26 cellular contexts compared by ENCODE assay signal in the genomic region with DNA sequence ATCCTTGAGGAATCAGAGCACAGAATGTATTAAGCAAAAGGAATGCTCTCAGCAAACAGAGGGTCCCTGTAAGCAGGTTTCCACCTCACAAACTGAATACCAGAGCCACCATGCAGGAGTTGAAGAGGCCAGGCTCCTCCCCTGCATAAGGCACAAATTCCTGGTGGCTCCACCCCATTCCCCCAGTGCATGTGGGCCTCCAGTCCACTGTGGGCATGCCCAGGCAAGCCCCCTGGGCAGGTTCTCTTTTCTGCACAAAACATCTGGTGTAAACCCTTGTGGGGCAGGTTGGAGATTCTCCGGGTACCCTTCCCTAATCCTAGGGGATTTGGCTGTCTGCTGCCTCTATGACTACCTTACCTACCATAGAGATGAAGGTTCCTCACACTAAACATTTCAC.
DNase-seq lines count a peak whose midpoint lies in the region; ATAC-seq and TF ChIP-seq lines count a peak whose summit lies in the region.
"Had no signal": no experiment of that assay in that cellular context is flagged by ENCODE, and none has a peak within 500 bp of the region (broad histone marks: within the 10 kb centered on the region; RNA-seq: fewer than 3 reads in every experiment).

No MANE protein-coding gene starts in this region.

- no peak for TF ChIP-seq RAD21 in IMR-90 (IDR thresholded peaks at IDR 0.05; ENCODE audit: low read length)

- no peak for DNase-seq in activated CD4-positive, alpha-beta T cell treated with anti-CD3 and anti-CD28 coated beads, Interleukin-2, amount 10 ng/mL, durations not matched to agents 7 days and 5 days
- no peak for DNase-seq in activated CD4-positive, alpha-beta T cell treated with anti-CD3 and anti-CD28 coated beads, Interleukin-2, amount 50 U/mL, for 1 hour
- DNase-seq in IMR-90: peak; percentile 4
- DNase-seq in epithelial cell of prostate (ENCODE audit: low read depth, low spot score): no peak
- DNase-seq in trophoblast cell: peak; percentile 3 to 23
- DNase-seq in OCI-M2 (lab: John Stamatoyannopoulos, UW; ENCODE audit: unreplicated experiment): no peak
- DNase-seq in activated T-cell treated with anti-CD3 and anti-CD28 coated beads, Interleukin-2, amount 50 U/mL, for 72 hours: no peak
- no peak for DNase-seq in effector CD4-positive, alpha-beta T cell
- DNase-seq: activated CD4-positive, alpha-beta T cell treated with anti-CD3 and anti-CD28 coated beads for 48 hours; activated T-cell treated with anti-CD3 and anti-CD28 coated beads, Interleukin-2, amount 50 U/mL, for 24 hours; body of pancreas; CD4-positive, alpha-beta memory T cell; H7; naive B cell; NCI-H1417 treated with DMSO at 0.1 percent for 48 hours; NCI-H510A; NK-92 treated with Interleukin-12 subunit alpha and Interleukin-12 subunit beta, amount 100 ng/mL, for 24 hours; PC-9; SHP77; stimulated activated CD4-positive, alpha-beta T cell treated with anti-CD3 and anti-CD28 coated beads, Interleukin-15, amount 100 ng/mL, for 24 hours; stimulated activated naive CD4-positive, alpha-beta T cell treated with Interleukin-2 at 50 U/mL for 16 hours had no signal

- H3K79me2 ChIP-seq in trophoblast cell (ENCODE audit: control insufficient read depth, insufficient read depth, low read length, poor library complexity): no peaks in the 10 kb centered on the region

- H2AK5ac ChIP-seq in IMR-90 (ENCODE audit: low read depth, low read length) (no peak overlapping the region), trophoblast cell (ENCODE audit: low read length) (no peak overlapping the region)

- no peak overlapping the region for H3K56ac ChIP-seq in IMR-90 (ENCODE audit: extremely low read depth, insufficient read depth, low read length)

- H3K4ac ChIP-seq in IMR-90 (ENCODE audit: low read depth, low read length): peak overlapping the region; percentile 64; the same call in 1 of the 2 replicates
- peak overlapping the region; percentile 57 for H3K4ac ChIP-seq in trophoblast cell (ENCODE audit: low read depth, low read length)

- H3K27ac Mint-ChIP-seq in activated CD4-positive, alpha-beta T cell treated with anti-CD3 and anti-CD28 coated beads, Interleukin-2, amount 10 ng/mL, durations not matched to agents 7 days and 5 days: peak overlapping the region; percentile 9
- no peak overlapping the region for H3K27ac Mint-ChIP-seq in activated T-cell treated with anti-CD3 and anti-CD28 coated beads, Interleukin-2, amount 50 U/mL, for 72 hours
- H3K27ac Mint-ChIP-seq: activated T-cell treated with anti-CD3 and anti-CD28 coated beads, Interleukin-2, amount 50 U/mL, for 24 hours; CD4-positive, alpha-beta memory T cell; mesothelial cell of epicardium; T-helper 2 cell treated with Interferon-gamma antibody and Interleukin-4, amounts not matched to agents 5 μg/mL and 100 μg/mL, for 36 hours had no signal

- peaks cover 1% of the 10 kb centered on the region; the same call in 1 of the 2 replicates for H3K4me1 ChIP-seq in IMR-90 (ENCODE audit: control insufficient read depth, insufficient read depth, low read length)
- H3K4me1 ChIP-seq in trophoblast cell (ENCODE audit: control insufficient read depth in 1 of 2, insufficient read depth in 2 of 2, low read length in 2 of 2): peaks cover 10 to 18% of the 10 kb centered on the region in 2 experiments
- H3K4me1 ChIP-seq: prostate gland had no signal

- H3K4me3 Mint-ChIP-seq in activated CD4-positive, alpha-beta T cell treated with anti-CD3 and anti-CD28 coated beads, Interleukin-2, amount 10 ng/mL, durations not matched to agents 7 days and 5 days: no peak overlapping the region
- H3K4me3 Mint-ChIP-seq in activated T-cell treated with anti-CD3 and anti-CD28 coated beads, Interleukin-2, amount 50 U/mL, for 72 hours: no peak overlapping the region
- H3K4me3 Mint-ChIP-seq: activated T-cell treated with anti-CD3 and anti-CD28 coated beads, Interleukin-2, amount 50 U/mL, for 24 hours; CD4-positive, alpha-beta memory T cell; mesothelial cell of epicardium; naive B cell; T-helper 2 cell treated with Interferon-gamma antibody and Interleukin-4, amounts not matched to agents 5 μg/mL and 100 μg/mL, for 36 hours had no signal

- intact Hi-C loops in IMR-90 (cut with micrococcal nuclease): no loop called here

- no peak overlapping the region for H4K12ac ChIP-seq in trophoblast cell (ENCODE audit: low read depth, low read length)

- no peak overlapping the region for H3K23ac ChIP-seq in IMR-90 (ENCODE audit: low read depth, low read length)
- no peak overlapping the region for H3K23ac ChIP-seq in trophoblast cell (ENCODE audit: low read length)

- peak overlapping the region; percentile 42; the same call in 1 of the 2 replicates for H3K18ac ChIP-seq in IMR-90 (ENCODE audit: low read depth, low read length)
- H3K18ac ChIP-seq in trophoblast cell (ENCODE audit: low read length): no peak overlapping the region

- H3K36me3 ChIP-seq in IMR-90 (ENCODE audit: control insufficient read depth, insufficient read depth, low read length): no peaks in the 10 kb centered on the region
- no peaks in the 10 kb centered on the region for H3K36me3 ChIP-seq in trophoblast cell (ENCODE audit: control insufficient read depth in 1 of 2, insufficient read depth in 2 of 2, low read length in 2 of 2)
- H3K36me3 ChIP-seq: prostate gland had no signal

- H3K36me3 Mint-ChIP-seq in activated CD4-positive, alpha-beta T cell treated with anti-CD3 and anti-CD28 coated beads, Interleukin-2, amount 10 ng/mL, durations not matched to agents 7 days and 5 days (ENCODE audit: low read depth): no peaks in the 10 kb centered on the region
- H3K36me3 Mint-ChIP-seq in activated T-cell treated with anti-CD3 and anti-CD28 coated beads, Interleukin-2, amount 50 U/mL, for 72 hours (ENCODE audit: insufficient read depth in 2 of 2): no peaks in the 10 kb centered on the region
- H3K36me3 Mint-ChIP-seq: CD4-positive, alpha-beta memory T cell; naive B cell had no signal

- no peak for TF ChIP-seq CTCF in IMR-90 (conservative IDR thresholded peaks at IDR 0.05; ENCODE audit: low read depth, low read length)

- H3K9ac ChIP-seq in IMR-90 (ENCODE audit: low read depth, low read length): no peak overlapping the region
- H3K9ac ChIP-seq in trophoblast cell (ENCODE audit: low read length): no peak overlapping the region
- H3K9ac ChIP-seq: KMS-11 had no signal

- peak overlapping the region; percentile 87 for H2BK120ac ChIP-seq in IMR-90 (ENCODE audit: low read depth, low read length)
- H2BK120ac ChIP-seq in trophoblast cell (ENCODE audit: insufficient read depth, low read length, poor library complexity): peak overlapping the region; percentile 88

- dilution Hi-C loops in IMR-90 (cut with HindIII; ENCODE audit: low sequenced_read_pairs, unreplicated experiment): no loop called here

- no peak overlapping the region for H2AFZ ChIP-seq in IMR-90 (replicated peaks; ENCODE audit: low read length, poor library complexity)
- no peak overlapping the region for H2AFZ ChIP-seq in trophoblast cell (ENCODE audit: insufficient read depth, low read length, poor library complexity)
- H2AFZ ChIP-seq: PC-9 had no signal

- H2BK5ac ChIP-seq in IMR-90 (ENCODE audit: low read depth, low read length, poor library complexity, severe bottlenecking) (peak overlapping the region; percentile 25), trophoblast cell (ENCODE audit: low read depth, low read length, poor library complexity) (peak overlapping the region; percentile 90)

- no CpG with 5 or more reads among the region's 1 CpG for WGBS in IMR-90 (ENCODE audit: extremely low coverage in 2 of 2, insufficient read length in 1 of 2), 2 experiments
- WGBS in trophoblast cell (ENCODE audit: extremely low coverage, insufficient coverage, insufficient read length): no CpG with 5 or more reads among the region's 1 CpG

- no peaks in the 10 kb centered on the region for H4K20me1 ChIP-seq in IMR-90 (ENCODE audit: insufficient read depth, low read length)

- H4K91ac ChIP-seq in IMR-90 (ENCODE audit: insufficient read depth, low read depth, low read length) (0 out of 2 replicates have a peak overlapping the region, but pooled peaks have one; percentile 88), trophoblast cell (ENCODE audit: low read depth, low read length) (peak overlapping the region; percentile 71)

- peak overlapping the region; percentile 69 for H2AK9ac ChIP-seq in IMR-90 (replicated peaks; ENCODE audit: low read depth, low read length, poor library complexity)

- BruUV-seq in IMR-90 (replicated peaks; lab: Mats Ljungman, UMichigan): no TSS peak

- H3K27ac ChIP-seq in IMR-90 (ENCODE audit: insufficient read depth, low read length) (no peak overlapping the region), epithelial cell of prostate (peak overlapping the region; percentile 35), trophoblast cell (ENCODE audit: low read depth, low read length) (peak overlapping the region; percentile 79)
- H3K27ac ChIP-seq: KMS-11, PC-9, prostate gland, VCaP had no signal

- H3K27me3 ChIP-seq in IMR-90 (ENCODE audit: control insufficient read depth, insufficient read depth, low read length) (no peaks in the 10 kb centered on the region), trophoblast cell (ENCODE audit: insufficient read depth, low read length) (no peaks in the 10 kb centered on the region)
- H3K27me3 ChIP-seq: body of pancreas had no signal

- peak overlapping the region; percentile 68 to 75; a peak in 3 of 4 replicates for H4K8ac ChIP-seq in IMR-90 (ENCODE audit: low read depth in 2 of 2, low read length in 2 of 2)
- H4K8ac ChIP-seq in trophoblast cell (ENCODE audit: low read depth, low read length): peak overlapping the region; percentile 72

- H3K79me1 ChIP-seq in IMR-90 (ENCODE audit: low read depth in 1 of 2, low read length in 2 of 2): peaks cover under 1 to 14% of the 10 kb centered on the region in 2 experiments; a peak in 3 of 4 replicates
- peaks cover 16% of the 10 kb centered on the region for H3K79me1 ChIP-seq in trophoblast cell (ENCODE audit: low read length)

- H4K5ac ChIP-seq in IMR-90 (ENCODE audit: low read depth, low read length): peak overlapping the region; percentile 81; the same call in 1 of the 2 replicates

- no peak overlapping the region for H3K4me2 ChIP-seq in IMR-90 (ENCODE audit: low read depth, low read length)
- no peak overlapping the region for H3K4me2 ChIP-seq in trophoblast cell (ENCODE audit: low read length)
- H3K4me2 ChIP-seq: KMS-11, PC-9 had no signal

- no peaks in the 10 kb centered on the region for H3K27me3 Mint-ChIP-seq in activated CD4-positive, alpha-beta T cell treated with anti-CD3 and anti-CD28 coated beads, Interleukin-2, amount 10 ng/mL, durations not matched to agents 7 days and 5 days
- H3K27me3 Mint-ChIP-seq in activated T-cell treated with anti-CD3 and anti-CD28 coated beads, Interleukin-2, amount 50 U/mL, for 72 hours (ENCODE audit: low read depth): no peaks in the 10 kb centered on the region
- H3K27me3 Mint-ChIP-seq: activated T-cell treated with anti-CD3 and anti-CD28 coated beads, Interleukin-2, amount 50 U/mL, for 24 hours; CD4-positive, alpha-beta memory T cell; naive B cell had no signal

- in situ Hi-C loops in IMR-90 (cut with MboI; ENCODE audit: low sequenced_read_pairs): no loop called here

- H3K9me3 Mint-ChIP-seq in activated CD4-positive, alpha-beta T cell treated with anti-CD3 and anti-CD28 coated beads, Interleukin-2, amount 10 ng/mL, durations not matched to agents 7 days and 5 days: peaks cover 3% of the 10 kb centered on the region
- no peaks in the 10 kb centered on the region for H3K9me3 Mint-ChIP-seq in activated T-cell treated with anti-CD3 and anti-CD28 coated beads, Interleukin-2, amount 50 U/mL, for 72 hours
- H3K9me3 Mint-ChIP-seq: mesothelial cell of epicardium had no signal

- H3K9me1 ChIP-seq in IMR-90 (ENCODE audit: insufficient read depth, low read length): no peaks in the 10 kb centered on the region

- H2BK15ac ChIP-seq in IMR-90 (ENCODE audit: low read depth, low read length): no peak overlapping the region

- TF ChIP-seq POLR2A in IMR-90 (IDR thresholded peaks at IDR 0.05; ENCODE audit: low read depth, low read length): no peak

- POLR2A ChIA-PET in activated CD4-positive, alpha-beta T cell treated with anti-CD3 and anti-CD28 coated beads, Interleukin-2, amount 10 ng/mL, durations not matched to agents 7 days and 5 days (lab: Charles Lee): no interaction called here
- POLR2A ChIA-PET in IMR-90 (lab: Charles Lee; ENCODE audit: unreplicated experiment): no interaction called here

- H2BK20ac ChIP-seq in IMR-90 (ENCODE audit: low read depth, low read length): peak overlapping the region; percentile 69; the same call in 1 of the 2 replicates

- H2BK12ac ChIP-seq in trophoblast cell (ENCODE audit: low read length): no peak overlapping the region

- H3K9me3 ChIP-seq in IMR-90 (ENCODE audit: control insufficient read depth, insufficient read depth, low read length): no peaks in the 10 kb centered on the region; the same call in 1 of the 2 replicates
- no peaks in the 10 kb centered on the region for H3K9me3 ChIP-seq in trophoblast cell (ENCODE audit: insufficient read depth, low read depth, low read length)
- H3K9me3 ChIP-seq: body of pancreas, prostate gland had no signal

- H3K4me3 ChIP-seq in IMR-90 (ENCODE audit: insufficient read depth, low read depth, low read length) (no peak overlapping the region), trophoblast cell (ENCODE audit: low read depth, low read length) (no peak overlapping the region)
- H3K4me3 ChIP-seq: body of pancreas, PC-9, prostate gland had no signal

- H3K14ac ChIP-seq in IMR-90 (replicated peaks; ENCODE audit: low read depth, low read length) (no peak overlapping the region), trophoblast cell (ENCODE audit: low read length) (peak overlapping the region; percentile 29)

- peak; percentile 48; the same call in 1 of the 2 replicates for ATAC-seq in IMR-90 (ENCODE audit: low read depth)
- ATAC-seq in activated T-cell treated with anti-CD3 and anti-CD28 coated beads, Interleukin-2, amount 50 U/mL, for 72 hours (replicated peaks in 1 of 2): no peak
- ATAC-seq: body of pancreas had no signal

- CTCF ChIA-PET in activated CD4-positive, alpha-beta T cell treated with anti-CD3 and anti-CD28 coated beads, Interleukin-2, amount 10 ng/mL, durations not matched to agents 7 days and 5 days (lab: Charles Lee): interaction anchor here (1.0 kb wide), 1 partner anchor 25 kb away, joined by 3 read pairs; no protein-coding TSS in a partner anchor
- CTCF ChIA-PET in IMR-90 (lab: Yijun Ruan, JAX): no interaction called here

- H3K4me1 Mint-ChIP-seq in activated CD4-positive, alpha-beta T cell treated with anti-CD3 and anti-CD28 coated beads, Interleukin-2, amount 10 ng/mL, durations not matched to agents 7 days and 5 days: no peaks in the 10 kb centered on the region
- no peaks in the 10 kb centered on the region for H3K4me1 Mint-ChIP-seq in activated T-cell treated with anti-CD3 and anti-CD28 coated beads, Interleukin-2, amount 50 U/mL, for 72 hours (ENCODE audit: low read depth)
- H3K4me1 Mint-ChIP-seq: CD4-positive, alpha-beta memory T cell; naive B cell had no signal

Comparison
In these comparisons a context has a peak if more than half of its experiments do, and no peak if none do; other contexts are left out.
1. DNase-seq: peak in IMR-90 (single experiment) and trophoblast cell (2 of 2); none in activated CD4-positive, alpha-beta T cell treated with anti-CD3 and anti-CD28 coated beads, Interleukin-2, amount 10 ng/mL, durations not matched to agents 7 days and 5 days (single experiment), activated CD4-positive, alpha-beta T cell treated with anti-CD3 and anti-CD28 coated beads, Interleukin-2, amount 50 U/mL, for 1 hour (single experiment), epithelial cell of prostate (single experiment), OCI-M2 (single experiment), activated T-cell treated with anti-CD3 and anti-CD28 coated beads, Interleukin-2, amount 50 U/mL, for 72 hours (0 of 2) and effector CD4-positive, alpha-beta T cell (single experiment).